32 cellular contexts compared by ENCODE assay signal in genomic region chr7:74398426-74398825, GRCh38. TPM values are rescaled to one million over a fixed set of nuclear protein-coding genes. Genes with fewer than 3 reads are reported as not detected.
"Had no signal": no experiment of that assay in that cellular context is flagged by ENCODE, and none has a peak within 500 bp of the region (broad histone marks: within the 10 kb centered on the region; RNA-seq: fewer than 3 reads in every experiment).

No MANE protein-coding gene starts in this region.

- H3K9me3 ChIP-seq: esophagus squamous epithelium, pancreas, suprapubic skin, transverse colon, upper lobe of right lung, uterus had no signal

- H3K4me3 ChIP-seq: coronary artery, esophagus squamous epithelium, heart right ventricle, lung, neural progenitor cell, pancreas, suprapubic skin, transverse colon, upper lobe of right lung, uterus had no signal

- DNase-seq: dermis blood vessel endothelial cell; effector memory CD4-positive, alpha-beta T cell; erythroblast; esophagus squamous epithelium; foreskin melanocyte; glutamatergic neuron; heart right ventricle; hippocampal formation; immature natural killer cell; mesenchymal stem cell; naive thymus-derived CD4-positive, alpha-beta T cell; occipital lobe; pancreas; stimulated activated CD4-positive, alpha-beta T cell treated with anti-CD3 and anti-CD28 coated beads, Interleukin-2, amount 100 ng/mL, for 24 hours; stimulated activated CD4-positive, alpha-beta T cell treated with anti-CD3 and anti-CD28 coated beads, Interleukin-4, amount 100 ng/mL, for 24 hours; transverse colon; upper lobe of right lung; uterus had no signal

- ATAC-seq: heart right ventricle; left lobe of liver; pancreas; sciatic nerve; stimulated activated effector memory CD8-positive, alpha-beta T cell treated with anti-CD3 and anti-CD28 coated beads, Interleukin-12 subunit alpha, Interleukin-12 subunit beta, amount 100 ng/mL, for 72 hours; upper lobe of right lung had no signal

- H3K9ac ChIP-seq: neural progenitor cell had no signal

- H3K27ac Mint-ChIP-seq: mesothelial cell of epicardium; nephron; progenitor cell of endocrine pancreas; stimulated activated effector memory CD8-positive, alpha-beta T cell treated with anti-CD3 and anti-CD28 coated beads, Interleukin-12 subunit alpha, Interleukin-12 subunit beta, amount 100 ng/mL, for 72 hours; stimulated activated naive CD8-positive, alpha-beta T cell treated with anti-CD3 and anti-CD28 coated beads, Interleukin-15, Interleukin-2, amounts not matched to agents 100 ng/mL and 50 ng/mL, for 24 hours had no signal

- H3K27me3 ChIP-seq: esophagus squamous epithelium, heart right ventricle, neural progenitor cell, pancreas, suprapubic skin, transverse colon, upper lobe of right lung, uterus had no signal

- H3K36me3 ChIP-seq: neural progenitor cell, uterus had no signal

- H3K36me3 Mint-ChIP-seq: stimulated activated effector memory CD8-positive, alpha-beta T cell treated with anti-CD3 and anti-CD28 coated beads, Interleukin-12 subunit alpha, Interleukin-12 subunit beta, amount 100 ng/mL, for 72 hours had no signal

- H3K27ac ChIP-seq: coronary artery, esophagus squamous epithelium, heart right ventricle, neural progenitor cell, pancreas, suprapubic skin, transverse colon, upper lobe of right lung, uterus had no signal

- H3K4me3 Mint-ChIP-seq: central memory CD8-positive, alpha-beta T cell; immature natural killer cell; mesothelial cell of epicardium; naive thymus-derived CD4-positive, alpha-beta T cell; nephron; neural progenitor cell; stimulated activated effector memory CD8-positive, alpha-beta T cell treated with anti-CD3 and anti-CD28 coated beads, Interleukin-12 subunit alpha, Interleukin-12 subunit beta, amount 100 ng/mL, for 72 hours; stimulated activated naive CD8-positive, alpha-beta T cell treated with anti-CD3 and anti-CD28 coated beads, Interleukin-15, Interleukin-2, amounts not matched to agents 100 ng/mL and 50 ng/mL, for 24 hours had no signal

- H3K27me3 Mint-ChIP-seq: central memory CD8-positive, alpha-beta T cell; naive thymus-derived CD4-positive, alpha-beta T cell; progenitor cell of endocrine pancreas; stimulated activated naive CD8-positive, alpha-beta T cell treated with anti-CD3 and anti-CD28 coated beads, Interleukin-15, Interleukin-2, amounts not matched to agents 100 ng/mL and 50 ng/mL, for 24 hours had no signal

- H2AFZ ChIP-seq: neural progenitor cell had no signal

- H3K4me2 ChIP-seq: neural progenitor cell had no signal

- FAIRE-seq: endometrium, keratinocyte, pancreas had no signal

- H3K9me3 Mint-ChIP-seq: central memory CD8-positive, alpha-beta T cell; immature natural killer cell; mesothelial cell of epicardium; naive thymus-derived CD4-positive, alpha-beta T cell; nephron; neural progenitor cell; stimulated activated effector memory CD8-positive, alpha-beta T cell treated with anti-CD3 and anti-CD28 coated beads, Interleukin-12 subunit alpha, Interleukin-12 subunit beta, amount 100 ng/mL, for 72 hours; stimulated activated naive CD8-positive, alpha-beta T cell treated with anti-CD3 and anti-CD28 coated beads, Interleukin-15, Interleukin-2, amounts not matched to agents 100 ng/mL and 50 ng/mL, for 24 hours had no signal

- H3K4me1 Mint-ChIP-seq: central memory CD8-positive, alpha-beta T cell; mesothelial cell of epicardium; nephron; neural progenitor cell had no signal

- H3K4me1 ChIP-seq: neural progenitor cell, upper lobe of right lung, uterus had no signal

RNA-seq across cellular contexts. Expression of gene GTF2IRD1, which starts 55.3 kb away (rescaled TPM):
- polyA plus RNA-seq: immature natural killer cell had no signal
